ENCODE assay signal across 9 cellular contexts in the genomic region with DNA sequence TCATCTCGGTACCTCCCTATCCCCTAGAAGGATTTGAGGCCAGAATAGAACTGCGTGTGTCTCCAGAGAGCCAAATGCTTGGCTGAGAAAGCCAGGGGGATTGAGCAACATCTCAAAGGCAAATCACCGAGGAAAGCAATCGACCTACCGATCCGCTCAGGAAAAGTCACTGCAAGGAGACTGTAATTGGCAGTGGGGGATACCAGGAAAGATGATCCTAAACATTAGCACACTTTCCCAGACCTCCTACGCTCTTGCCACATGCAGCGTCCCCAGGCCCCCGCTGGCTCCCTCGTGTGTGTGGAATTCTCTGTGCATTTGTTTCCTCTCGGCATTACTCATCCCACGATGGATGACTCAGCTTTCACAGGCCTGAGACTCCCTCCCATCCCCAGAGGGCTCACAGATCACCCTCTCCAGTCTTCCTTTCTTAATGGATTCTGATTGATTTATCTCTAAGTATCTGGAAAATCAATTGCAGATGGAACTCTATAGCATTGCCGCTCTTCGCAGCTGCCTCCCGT.
DNase-seq lines count a peak whose midpoint lies in the region; TF ChIP-seq lines count a peak whose summit lies in the region.
"Had no signal": no experiment of that assay in that cellular context is flagged by ENCODE, and none has a peak within 500 bp of the region (broad histone marks: within the 10 kb centered on the region; RNA-seq: fewer than 3 reads in every experiment).

No MANE protein-coding gene starts in this region.

- H3K9me3 ChIP-seq in suprapubic skin: no peaks in the 10 kb centered on the region
- no peaks in the 10 kb centered on the region for H3K9me3 ChIP-seq in HAP-1

- TF ChIP-seq POLR2A in suprapubic skin (IDR thresholded peaks at IDR 0.05): no peak

- H3K4me1 ChIP-seq in suprapubic skin (peaks cover 26% of the 10 kb centered on the region), HAP-1 (no peaks in the 10 kb centered on the region)

- 32% methylated on average over 15 of the region's 15 CpGs for WGBS in suprapubic skin

- peak; percentile 86 for DNase-seq in HS-27A (ENCODE audit: low read depth)
- DNase-seq in astrocyte of the spinal cord (ENCODE audit: low read depth, low spot score): peak; percentile 96
- peak; percentile 85 for DNase-seq in iPS-NIHi7 (ENCODE audit: extremely low spot score)
- peak; percentile 87 for DNase-seq in suprapubic skin (ENCODE audit: low spot score in 2 of 2)
- DNase-seq in effector CD8-positive, alpha-beta T cell (lab: John Stamatoyannopoulos, UW): no peak
- no peak for DNase-seq in stimulated activated CD4-positive, alpha-beta T cell treated with anti-CD3 and anti-CD28 coated beads, Interleukin-1b, Interleukin-23, amount 100 ng/mL, for 48 hours
- DNase-seq in HAP-1 (ENCODE audit: low spot score in 2 of 2): no peak
- DNase-seq in HuH-7 (ENCODE audit: low spot score): no peak
- DNase-seq: effector CD4-positive, alpha-beta T cell had no signal

- peak overlapping the region; percentile 73 for H3K27ac ChIP-seq in suprapubic skin

- no peak for TF ChIP-seq EP300 in suprapubic skin (IDR thresholded peaks at IDR 0.05)

- peak; percentile 71 for TF ChIP-seq CTCF in astrocyte of the spinal cord (IDR thresholded peaks at IDR 0.05; ENCODE audit: low read depth, low read length)
- TF ChIP-seq CTCF in suprapubic skin (IDR thresholded peaks at IDR 0.05): peak in 1 of 2 donors; percentile 56

- no peaks in the 10 kb centered on the region for H3K36me3 ChIP-seq in suprapubic skin
- H3K36me3 ChIP-seq in HAP-1 (replicated peaks): no peaks in the 10 kb centered on the region

- H3K27me3 ChIP-seq in suprapubic skin (no peaks in the 10 kb centered on the region), HAP-1 (ENCODE audit: low read depth) (no peaks in the 10 kb centered on the region)

- no peak overlapping the region for H3K4me3 ChIP-seq in astrocyte of the spinal cord (ENCODE audit: low read depth, low read length)
- H3K4me3 ChIP-seq in suprapubic skin: peak overlapping the region; percentile 3
- no peak overlapping the region for H3K4me3 ChIP-seq in HAP-1

- in situ Hi-C loops in astrocyte of the spinal cord (cut with HindIII; ENCODE audit: low sequenced_read_pairs): no loop called here
- in situ Hi-C loops in HAP-1 (cut with MboI; ENCODE audit: low sequenced_read_pairs): no loop called here

Comparison
In these comparisons a context has a peak if more than half of its experiments do, and no peak if none do; other contexts are left out.
1. DNase-seq: peak in HS-27A (single experiment), astrocyte of the spinal cord (single experiment), iPS-NIHi7 (single experiment) and suprapubic skin (2 of 2); none in effector CD8-positive, alpha-beta T cell (single experiment), stimulated activated CD4-positive, alpha-beta T cell treated with anti-CD3 and anti-CD28 coated beads, Interleukin-1b, Interleukin-23, amount 100 ng/mL, for 48 hours (single experiment), HAP-1 (0 of 2) and HuH-7 (single experiment).